1 cellular context compared by ENCODE assay signal in genomic region chr20:47165376-47165865, GRCh38.
TF ChIP-seq lines count a peak whose summit lies in the region.

No MANE protein-coding gene starts in this region.

TF ChIP-seq in HepG2, 621 proteins besides CTCF, POLR2A, EP300 and RAD21 (continued from another document and continues in another):
- TF ChIP-seq ZNF101 (CRISPR knock-in tag; IDR thresholded peaks at IDR 0.05; ENCODE audit: borderline replicate concordance, low read depth) (0 out of 2 replicates have a peak, but pooled peaks have one; percentile 42), SMARCE1 (IDR thresholded peaks at IDR 0.05; ENCODE audit: borderline replicate concordance) (no peak), MTA3 (CRISPR knock-in tag; IDR thresholded peaks at IDR 0.05) (no peak), FUBP1 (CRISPR knock-in tag; IDR thresholded peaks at IDR 0.05; ENCODE audit: borderline replicate concordance) (no peak), ZBTB46 (CRISPR knock-in tag; IDR thresholded peaks at IDR 0.05; ENCODE audit: borderline replicate concordance) (peak; percentile 79; the same call in 1 of the 2 replicates), MTERF4 (CRISPR knock-in tag; IDR thresholded peaks at IDR 0.05) (no peak), TCF7L2 (IDR thresholded peaks at IDR 0.05; ENCODE audit: low read depth, low read length) (no peak), THAP7 (CRISPR knock-in tag; IDR thresholded peaks at IDR 0.05) (no peak), ZBTB33 (CRISPR knock-in tag; IDR thresholded peaks at IDR 0.05) (no peak), ARNTL (CRISPR knock-in tag; IDR thresholded peaks at IDR 0.05) (peak; percentile 83; the same call in 1 of the 2 replicates), WIZ (CRISPR knock-in tag; IDR thresholded peaks at IDR 0.05) (no peak), SALL1 (CRISPR knock-in tag; IDR thresholded peaks at IDR 0.05) (peak; percentile 84), TAF15 (IDR thresholded peaks at IDR 0.05; ENCODE audit: low read depth, low read length, poor library complexity, severe bottlenecking) (no peak), SATB2 (CRISPR knock-in tag; IDR thresholded peaks at IDR 0.05) (no peak), ETV6 (CRISPR knock-in tag; conservative IDR thresholded peaks at IDR 0.05) (no peak), ZXDC (CRISPR knock-in tag; IDR thresholded peaks at IDR 0.05) (no peak), GMEB2 (CRISPR knock-in tag; IDR thresholded peaks at IDR 0.05; ENCODE audit: low read depth) (no peak), ZNF292 (CRISPR knock-in tag; IDR thresholded peaks at IDR 0.05; ENCODE audit: borderline replicate concordance, low read depth) (peak; percentile 87; the same call in 1 of the 2 replicates), KLF15 (CRISPR knock-in tag; IDR thresholded peaks at IDR 0.05; ENCODE audit: borderline replicate concordance) (no peak), PLRG1 (conservative IDR thresholded peaks at IDR 0.05) (no peak), MNT (IDR thresholded peaks at IDR 0.05) (no peak), NFAT5 (CRISPR knock-in tag; IDR thresholded peaks at IDR 0.05) (no peak), NR0B2 (CRISPR knock-in tag; IDR thresholded peaks at IDR 0.05) (no peak), ZNF761 (CRISPR knock-in tag; conservative IDR thresholded peaks at IDR 0.05) (0 out of 2 replicates have a peak, but pooled peaks have one; percentile 49), PRPF4 (IDR thresholded peaks at IDR 0.05; ENCODE audit: low read depth, low read length, poor library complexity, severe bottlenecking) (no peak), ELK4 (CRISPR knock-in tag; IDR thresholded peaks at IDR 0.05; ENCODE audit: borderline replicate concordance) (no peak), MED1 (CRISPR knock-in tag; IDR thresholded peaks at IDR 0.05) (peak; percentile 72), GABPA (IDR thresholded peaks at IDR 0.05; ENCODE audit: low read depth, low read length) (no peak), GABPA (CRISPR knock-in tag; IDR thresholded peaks at IDR 0.05; ENCODE audit: low read depth) (no peak), SP5 (CRISPR knock-in tag; IDR thresholded peaks at IDR 0.05; ENCODE audit: borderline replicate concordance, low read depth) (no peak), PAWR (CRISPR knock-in tag; IDR thresholded peaks at IDR 0.05; ENCODE audit: borderline replicate concordance) (no peak), POGZ (CRISPR knock-in tag; IDR thresholded peaks at IDR 0.05) (0 out of 2 replicates have a peak, but pooled peaks have one; percentile 30), KDM5B (CRISPR knock-in tag; IDR thresholded peaks at IDR 0.05; ENCODE audit: borderline replicate concordance) (peak; percentile 35; the same call in 1 of the 2 replicates), REXO4 (CRISPR knock-in tag; IDR thresholded peaks at IDR 0.05; ENCODE audit: borderline replicate concordance) (no peak), ZNF749 (CRISPR knock-in tag; IDR thresholded peaks at IDR 0.05; ENCODE audit: borderline replicate concordance) (no peak), PCBP2 (optimal IDR thresholded peaks at IDR 0.05; ENCODE audit: low read depth, low read length, poor library complexity, severe bottlenecking) (no peak), KDM3A (CRISPR knock-in tag; IDR thresholded peaks at IDR 0.05; ENCODE audit: low read depth) (no peak), IKZF4 (CRISPR knock-in tag; IDR thresholded peaks at IDR 0.05; ENCODE audit: borderline replicate concordance, low read depth, not compliant biosample characterization) (no peak), ZNF354B (CRISPR knock-in tag; IDR thresholded peaks at IDR 0.05) (no peak)
